In genomic region chr4:40317921-40318658, GRCh38 we compare ENCODE assay signal across 14 cellular contexts. TPM values are rescaled to one million over a fixed set of nuclear protein-coding genes. Genes with fewer than 3 reads are reported as not detected.
A peak's percentile ranks its signal among the peaks of the same experiment; 100 is the strongest.
DNase-seq lines count a peak whose midpoint lies in the region; ATAC-seq and TF ChIP-seq lines count a peak whose summit lies in the region.
"Had no signal": no experiment of that assay in that cellular context is flagged by ENCODE, and none has a peak within 500 bp of the region (broad histone marks: within the 10 kb centered on the region; RNA-seq: fewer than 3 reads in every experiment).

No MANE protein-coding gene starts in this region.

- TF ChIP-seq CTCF in IMR-90 (conservative IDR thresholded peaks at IDR 0.05; ENCODE audit: low read depth, low read length) (no peak), right lobe of liver (IDR thresholded peaks at IDR 0.05) (no peak)

- no TSS peak for BruUV-seq in IMR-90 (replicated peaks; lab: Mats Ljungman, UMichigan)

- intact Hi-C loops in IMR-90 (cut with micrococcal nuclease) (no loop called here), right lobe of liver (cut with DNase I) (no loop called here)

- peak overlapping the region; percentile 49; the same call in 1 of the 3 replicates for H2BK15ac ChIP-seq in IMR-90 (ENCODE audit: low read depth, low read length)

- peaks cover 59% of the 10 kb centered on the region for H3K4me1 Mint-ChIP-seq in activated T-cell treated with anti-CD3 and anti-CD28 coated beads, Interleukin-2, amount 50 U/mL, for 24 hours (ENCODE audit: low read depth)
- H3K4me1 Mint-ChIP-seq in activated naive CD8-positive, alpha-beta T cell treated with anti-CD3 and anti-CD28 coated beads, Interleukin-2, amount 10 ng/mL, durations not matched to agents 7 days and 5 days, result peaks cover 36% of the 10 kb centered on the region
- H3K4me1 Mint-ChIP-seq in naive thymus-derived CD8-positive, alpha-beta T cell, result peaks cover 24 to 44% (median 42%) of the 10 kb centered on the region in 4 donors

- H2AK5ac ChIP-seq in IMR-90 (ENCODE audit: low read depth, low read length), result no peak overlapping the region

- POLR2A ChIA-PET in IMR-90 (lab: Charles Lee; ENCODE audit: unreplicated experiment), result interaction anchor here (0.6 kb wide), 1 partner anchor 259 kb away, joined by 3 read pairs; no protein-coding TSS in a partner anchor
- POLR2A ChIA-PET in activated naive CD8-positive, alpha-beta T cell treated with anti-CD3 and anti-CD28 coated beads, Interleukin-2, amount 10 ng/mL, durations not matched to agents 7 days and 5 days (lab: Charles Lee), result interaction anchor here (0.5 to 3.2 kb wide), 11 partner anchors 10 to 530 kb away, joined by 3 to 23 read pairs (median 6); partner anchors contain the start of gene N4BP2
- POLR2A ChIA-PET in naive thymus-derived CD8-positive, alpha-beta T cell (lab: Charles Lee), result interaction anchor here (0.7 to 2.1 kb wide), 26 partner anchors 7 to 260 kb away, joined by 3 to 17 read pairs (median 5); no protein-coding TSS in a partner anchor

- DNase-seq in activated T-cell treated with anti-CD3 and anti-CD28 coated beads, Interleukin-2, amount 50 U/mL, for 24 hours, result no peak
- DNase-seq in activated T-cell treated with anti-CD3 and anti-CD28 coated beads for 4 hours (no peak), IMR-90 (no peak), right lobe of liver (no peak), KG1 (lab: John Stamatoyannopoulos, UW) (no peak), activated gamma-delta T cell treated with Interleukin-2 at 50 U/mL for 16 hours (no peak)
- DNase-seq in activated naive CD8-positive, alpha-beta T cell treated with anti-CD3 and anti-CD28 coated beads, Interleukin-2, amount 10 ng/mL, durations not matched to agents 7 days and 5 days, result no peak
- no peak for DNase-seq in naive thymus-derived CD8-positive, alpha-beta T cell
- DNase-seq: DMS79, mesendoderm, NCI-H345, posterior cingulate gyrus, thyroid gland had no signal

- in situ Hi-C loops in IMR-90 (cut with MboI; ENCODE audit: low sequenced_read_pairs), result loop anchor here (25.0 kb wide), 2 partner anchors 256 to 631 kb away; partner anchors contain the start of genes N4BP2 and UBE2K

- dilution Hi-C loops in IMR-90 (cut with HindIII; ENCODE audit: low sequenced_read_pairs, unreplicated experiment), result no loop called here

- peak overlapping the region; percentile 44 for H3K4me3 Mint-ChIP-seq in activated T-cell treated with anti-CD3 and anti-CD28 coated beads, Interleukin-2, amount 50 U/mL, for 24 hours
- H3K4me3 Mint-ChIP-seq in activated naive CD8-positive, alpha-beta T cell treated with anti-CD3 and anti-CD28 coated beads, Interleukin-2, amount 10 ng/mL, durations not matched to agents 7 days and 5 days, result peak overlapping the region; percentile 15
- peak overlapping the region; percentile 27 to 83 (median 46) for H3K4me3 Mint-ChIP-seq in naive thymus-derived CD8-positive, alpha-beta T cell

- peak overlapping the region; percentile 78 for H3K27ac Mint-ChIP-seq in activated T-cell treated with anti-CD3 and anti-CD28 coated beads, Interleukin-2, amount 50 U/mL, for 24 hours
- peak overlapping the region; percentile 71 for H3K27ac Mint-ChIP-seq in activated naive CD8-positive, alpha-beta T cell treated with anti-CD3 and anti-CD28 coated beads, Interleukin-2, amount 10 ng/mL, durations not matched to agents 7 days and 5 days
- peak overlapping the region; percentile 57 to 96 (median 82) for H3K27ac Mint-ChIP-seq in naive thymus-derived CD8-positive, alpha-beta T cell

- no peaks in the 10 kb centered on the region for H3K79me1 ChIP-seq in IMR-90 (ENCODE audit: low read depth in 1 of 2, low read length in 2 of 2)

- no peak for TF ChIP-seq POLR2A in IMR-90 (IDR thresholded peaks at IDR 0.05; ENCODE audit: low read depth, low read length)
- TF ChIP-seq POLR2A in right lobe of liver (IDR thresholded peaks at IDR 0.05), result no peak

- H3K4me1 ChIP-seq in IMR-90 (ENCODE audit: control insufficient read depth, insufficient read depth, low read length), result peaks cover 6% of the 10 kb centered on the region
- peaks cover 0 to 8% (median 0%) of the 10 kb centered on the region in 4 donors for H3K4me1 ChIP-seq in right lobe of liver

- H3K23ac ChIP-seq in IMR-90 (ENCODE audit: low read depth, low read length), result no peak overlapping the region

- H3K27me3 ChIP-seq in IMR-90 (ENCODE audit: control insufficient read depth, insufficient read depth, low read length) (no peaks in the 10 kb centered on the region), right lobe of liver (no peaks in the 10 kb centered on the region)
- H3K27me3 ChIP-seq: thyroid gland had no signal

- H4K8ac ChIP-seq in IMR-90 (ENCODE audit: low read depth in 2 of 2, low read length in 2 of 2), result no peak overlapping the region

- 68% methylated on average over 3 of the region's 10 CpGs; no CpG with 5 or more reads in 1 of the 2 experiments for WGBS in IMR-90 (ENCODE audit: extremely low coverage in 2 of 2, insufficient read length in 1 of 2), 2 experiments
- 91% methylated on average over 9 of the region's 10 CpGs for WGBS in right lobe of liver (ENCODE audit: insufficient coverage, low coverage, low lambda C conversion rate, missing lambda C conversion rate)

- no peak overlapping the region for H3K56ac ChIP-seq in IMR-90 (ENCODE audit: extremely low read depth, insufficient read depth, low read length)

- H2BK120ac ChIP-seq in IMR-90 (ENCODE audit: low read depth, low read length), result peak overlapping the region; percentile 23; the same call in 1 of the 2 replicates

- no peak overlapping the region for H3K4ac ChIP-seq in IMR-90 (ENCODE audit: low read depth, low read length)

- H3K36me3 ChIP-seq in IMR-90 (ENCODE audit: control insufficient read depth, insufficient read depth, low read length) (no peaks in the 10 kb centered on the region), right lobe of liver (no peaks in the 10 kb centered on the region)
- H3K36me3 ChIP-seq: thyroid gland had no signal

- H4K20me1 ChIP-seq in IMR-90 (ENCODE audit: insufficient read depth, low read length), result peaks cover 4% of the 10 kb centered on the region; the same call in 1 of the 2 replicates

- no peak overlapping the region; the same call in 1 of the 2 replicates for H3K14ac ChIP-seq in IMR-90 (replicated peaks; ENCODE audit: low read depth, low read length)

- H3K9me3 Mint-ChIP-seq in activated T-cell treated with anti-CD3 and anti-CD28 coated beads, Interleukin-2, amount 50 U/mL, for 24 hours, result no peaks in the 10 kb centered on the region
- no peaks in the 10 kb centered on the region for H3K9me3 Mint-ChIP-seq in activated naive CD8-positive, alpha-beta T cell treated with anti-CD3 and anti-CD28 coated beads, Interleukin-2, amount 10 ng/mL, durations not matched to agents 7 days and 5 days
- no peaks in the 10 kb centered on the region for H3K9me3 Mint-ChIP-seq in naive thymus-derived CD8-positive, alpha-beta T cell
- H3K9me3 Mint-ChIP-seq: dendritic cell treated with granulocyte-macrophage colony-stimulating factor and Interleukin-4, amounts not matched to agents 40 ng/mL and 50 ng/mL, for 4 days had no signal

- peaks cover 11% of the 10 kb centered on the region for H3K9me1 ChIP-seq in IMR-90 (ENCODE audit: insufficient read depth, low read length)

- H4K91ac ChIP-seq in IMR-90 (ENCODE audit: insufficient read depth, low read depth, low read length), result no peak overlapping the region

- no peak overlapping the region for H3K9ac ChIP-seq in IMR-90 (ENCODE audit: low read depth, low read length)

- no peak overlapping the region for H4K5ac ChIP-seq in IMR-90 (ENCODE audit: low read depth, low read length)

- CTCF ChIA-PET in IMR-90 (lab: Yijun Ruan, JAX), result interaction anchor here (0.6 to 2.7 kb wide), 12 partner anchors 8 to 544 kb away, joined by 3 to 13 read pairs (median 4); partner anchors contain the start of gene N4BP2

- H3K27ac ChIP-seq in IMR-90 (ENCODE audit: insufficient read depth, low read length) (no peak overlapping the region), right lobe of liver (no peak overlapping the region)

- no peaks in the 10 kb centered on the region for H3K36me3 Mint-ChIP-seq in activated T-cell treated with anti-CD3 and anti-CD28 coated beads, Interleukin-2, amount 50 U/mL, for 24 hours (ENCODE audit: low read depth)
- H3K36me3 Mint-ChIP-seq in activated naive CD8-positive, alpha-beta T cell treated with anti-CD3 and anti-CD28 coated beads, Interleukin-2, amount 10 ng/mL, durations not matched to agents 7 days and 5 days, result no peaks in the 10 kb centered on the region
- H3K36me3 Mint-ChIP-seq in naive thymus-derived CD8-positive, alpha-beta T cell, result no peaks in the 10 kb centered on the region

- H3K18ac ChIP-seq in IMR-90 (ENCODE audit: low read depth, low read length), result no peak overlapping the region

- no peak overlapping the region for H2BK5ac ChIP-seq in IMR-90 (ENCODE audit: low read depth, low read length, poor library complexity, severe bottlenecking)

- no peak for TF ChIP-seq RAD21 in IMR-90 (IDR thresholded peaks at IDR 0.05; ENCODE audit: low read length)

- H2AK9ac ChIP-seq in IMR-90 (replicated peaks; ENCODE audit: low read depth, low read length, poor library complexity), result no peak overlapping the region

- no peak overlapping the region for H2BK20ac ChIP-seq in IMR-90 (ENCODE audit: low read depth, low read length)

- no peaks in the 10 kb centered on the region for H3K27me3 Mint-ChIP-seq in activated T-cell treated with anti-CD3 and anti-CD28 coated beads, Interleukin-2, amount 50 U/mL, for 24 hours
- H3K27me3 Mint-ChIP-seq in activated naive CD8-positive, alpha-beta T cell treated with anti-CD3 and anti-CD28 coated beads, Interleukin-2, amount 10 ng/mL, durations not matched to agents 7 days and 5 days, result no peaks in the 10 kb centered on the region
- H3K27me3 Mint-ChIP-seq in naive thymus-derived CD8-positive, alpha-beta T cell, result no peaks in the 10 kb centered on the region

- ATAC-seq in IMR-90 (ENCODE audit: low read depth) (no peak), right lobe of liver (no peak)
- ATAC-seq in activated naive CD8-positive, alpha-beta T cell treated with anti-CD3 and anti-CD28 coated beads, Interleukin-2, amount 10 ng/mL, durations not matched to agents 7 days and 5 days (ENCODE audit: low read depth), result no peak
- no peak for ATAC-seq in naive thymus-derived CD8-positive, alpha-beta T cell

- H2AFZ ChIP-seq in IMR-90 (replicated peaks; ENCODE audit: low read length, poor library complexity), result no peak overlapping the region

- H3K4me3 ChIP-seq in IMR-90 (ENCODE audit: insufficient read depth, low read depth, low read length) (no peak overlapping the region), right lobe of liver (no peak overlapping the region)
- H3K4me3 ChIP-seq: thyroid gland had no signal

- no peak overlapping the region for H3K4me2 ChIP-seq in IMR-90 (ENCODE audit: low read depth, low read length)

- no peaks in the 10 kb centered on the region for H3K9me3 ChIP-seq in IMR-90 (ENCODE audit: control insufficient read depth, insufficient read depth, low read length)
- no peaks in the 10 kb centered on the region for H3K9me3 ChIP-seq in right lobe of liver
- H3K9me3 ChIP-seq: thyroid gland had no signal

RNA-seq across cellular contexts. Expression of gene CHRNA9, which starts 17.0 kb away (rescaled TPM):
- total RNA-seq in IMR-90 (2012; rRNA removed), result not detected in 2 replicates
- polyA plus RNA-seq in IMR-90 (2012; rRNA removed), result not detected in 2 replicates
- not detected in 2 replicates for polyA plus RNA-seq in IMR-90 (2012; cell fraction: cytosol; rRNA removed)
- polyA plus RNA-seq in IMR-90 (2012; cell fraction: nucleus; rRNA removed; ENCODE audit: low replicate concordance), result not detected in 2 replicates
- total RNA-seq in activated naive CD8-positive, alpha-beta T cell treated with anti-CD3 and anti-CD28 coated beads, Interleukin-2, amount 10 ng/mL, durations not matched to agents 7 days and 5 days, result under 1 TPM; 0.55 to 0.68 TPM
- total RNA-seq in naive thymus-derived CD8-positive, alpha-beta T cell, result under 1 TPM; 0.55 to 0.73 TPM
- under 1 TPM in 1 of 3 donors, not detected in 2; 0.39 TPM for polyA plus RNA-seq in naive thymus-derived CD8-positive, alpha-beta T cell
- total RNA-seq in right lobe of liver, result not detected
